Comparison of ENCODE assay signal across 15 cellular contexts in the genomic region with DNA sequence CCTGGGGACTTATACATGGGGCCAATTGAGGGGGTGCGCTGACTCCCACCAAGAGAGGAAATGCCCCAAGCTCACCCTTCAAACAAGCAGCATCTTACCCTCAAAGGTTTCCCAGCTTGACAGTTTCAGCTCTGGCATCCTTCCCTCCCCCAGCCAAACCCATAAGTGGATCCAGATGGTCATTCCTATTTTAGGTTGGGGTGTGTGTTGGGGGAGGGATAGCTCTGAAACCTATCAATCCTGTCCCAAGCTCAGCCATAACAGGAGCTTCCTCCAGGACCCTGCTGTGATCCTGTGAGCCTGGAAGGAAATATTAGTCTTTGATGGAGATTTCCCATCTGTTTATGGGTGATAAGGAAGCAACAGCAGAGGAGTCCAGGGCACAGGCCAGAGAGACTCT. TPM values are rescaled to one million over a fixed set of nuclear protein-coding genes. Genes with fewer than 3 reads are reported as not detected.
A peak's percentile ranks its signal among the peaks of the same experiment; 100 is the strongest.
DNase-seq lines count a peak whose midpoint lies in the region; ATAC-seq and TF ChIP-seq lines count a peak whose summit lies in the region.
"Had no signal": no experiment of that assay in that cellular context is flagged by ENCODE, and none has a peak within 500 bp of the region (broad histone marks: within the 10 kb centered on the region; RNA-seq: fewer than 3 reads in every experiment).

No MANE protein-coding gene starts in this region.

- no peak overlapping the region for H3K56ac ChIP-seq in IMR-90 (ENCODE audit: extremely low read depth, insufficient read depth, low read length)

- H3K4me3 ChIP-seq in AG10803 (ENCODE audit: low read length) (no peak overlapping the region), IMR-90 (ENCODE audit: insufficient read depth, low read depth, low read length) (no peak overlapping the region), mesenchymal stem cell (ENCODE audit: insufficient read depth in 1 of 2, low read depth in 1 of 2, low read length in 2 of 2) (peak overlapping the region in 1 of 2 experiments; percentile 20), tibial nerve (no peak overlapping the region), upper lobe of right lung (no peak overlapping the region)
- H3K4me3 ChIP-seq: uterus had no signal

- H3K27me3 ChIP-seq in IMR-90 (ENCODE audit: control insufficient read depth, insufficient read depth, low read length) (no peaks in the 10 kb centered on the region), mesenchymal stem cell (ENCODE audit: control insufficient read depth in 1 of 2, insufficient read depth in 1 of 2, low read length in 2 of 2) (peaks cover 0 to 19% of the 10 kb centered on the region in 2 experiments), tibial nerve (no peaks in the 10 kb centered on the region), upper lobe of right lung (no peaks in the 10 kb centered on the region)
- H3K27me3 ChIP-seq: uterus had no signal

- TF ChIP-seq RAD21 in IMR-90 (IDR thresholded peaks at IDR 0.05; ENCODE audit: low read length) = no peak

- no peak overlapping the region for H3K4ac ChIP-seq in IMR-90 (ENCODE audit: low read depth, low read length)
- H3K4ac ChIP-seq in mesenchymal stem cell (ENCODE audit: low read depth in 1 of 2, low read length in 2 of 2) = no peak overlapping the region

- in situ Hi-C loops in IMR-90 (cut with MboI; ENCODE audit: low sequenced_read_pairs) = no loop called here

- CTCF ChIA-PET in IMR-90 (lab: Yijun Ruan, JAX) = interaction anchor here (0.6 kb wide), 1 partner anchor 24 kb away, joined by 3 read pairs; no protein-coding TSS in a partner anchor
- CTCF ChIA-PET in T-cell (lab: Charles Lee) = interaction anchor here (0.7 to 0.8 kb wide), 3 partner anchors 41 to 1393 kb away, joined by 3 to 10 read pairs (median 7); no protein-coding TSS in a partner anchor

- DNase-seq in AG10803 (ENCODE audit: low read depth) = peak; percentile 81
- peak; percentile 22 for DNase-seq in IMR-90
- no peak for DNase-seq in mesenchymal stem cell
- no peak for DNase-seq in tibial nerve (ENCODE audit: low spot score in 2 of 2)
- no peak for DNase-seq in Kasumi-1 (lab: John Stamatoyannopoulos, UW)
- DNase-seq in T-cell = no peak
- DNase-seq in upper lobe of right lung = no peak
- DNase-seq: activated CD4-positive, alpha-beta memory T cell treated with anti-CD3 and anti-CD28 coated beads for 36 hours; kidney glomerular epithelial cell; stimulated activated naive CD8-positive, alpha-beta T cell treated with anti-CD3 and anti-CD28 coated beads, Interleukin-15, Interleukin-2, amounts not matched to agents 100 U/mL and 50 U/mL, for 24 hours; uterus had no signal

- no peak overlapping the region for H2BK20ac ChIP-seq in IMR-90 (ENCODE audit: low read depth, low read length)

- H2BK120ac ChIP-seq in IMR-90 (ENCODE audit: low read depth, low read length) = no peak overlapping the region
- H2BK120ac ChIP-seq in mesenchymal stem cell (ENCODE audit: low read depth, low read length) = no peak overlapping the region

- no TSS peak for BruUV-seq in IMR-90 (replicated peaks; lab: Mats Ljungman, UMichigan)

- peak overlapping the region in 1 of 2 experiments; percentile 60; a peak in 1 of 4 replicates for H4K8ac ChIP-seq in IMR-90 (ENCODE audit: low read depth in 2 of 2, low read length in 2 of 2)
- peak overlapping the region; percentile 45 for H4K8ac ChIP-seq in mesenchymal stem cell (ENCODE audit: low read length)

- H3K4me1 ChIP-seq in IMR-90 (ENCODE audit: control insufficient read depth, insufficient read depth, low read length) = peaks cover 4% of the 10 kb centered on the region
- peaks cover 3% of the 10 kb centered on the region for H3K4me1 ChIP-seq in mesenchymal stem cell (ENCODE audit: control insufficient read depth, insufficient read depth, low read depth, low read length)
- peaks cover 0 to 22% (median 10%) of the 10 kb centered on the region in 4 donors for H3K4me1 ChIP-seq in tibial nerve
- peaks cover 9% of the 10 kb centered on the region for H3K4me1 ChIP-seq in upper lobe of right lung
- H3K4me1 ChIP-seq: Caco-2 had no signal

- H3K9me3 ChIP-seq in IMR-90 (ENCODE audit: control insufficient read depth, insufficient read depth, low read length) (no peaks in the 10 kb centered on the region), mesenchymal stem cell (ENCODE audit: control insufficient read depth, low read length) (no peaks in the 10 kb centered on the region), tibial nerve (no peaks in the 10 kb centered on the region), upper lobe of right lung (no peaks in the 10 kb centered on the region)
- H3K9me3 ChIP-seq: Caco-2, uterus had no signal

- no peak overlapping the region for H2AK5ac ChIP-seq in IMR-90 (ENCODE audit: low read depth, low read length)
- no peak overlapping the region for H2AK5ac ChIP-seq in mesenchymal stem cell (ENCODE audit: low read length, severe bottlenecking)

- peaks cover 41% of the 10 kb centered on the region for H3K4me1 Mint-ChIP-seq in brain
- H3K4me1 Mint-ChIP-seq in T-cell = peaks cover 19 to 22% (median 20%) of the 10 kb centered on the region in 3 donors

- TF ChIP-seq CTCF in AG10803 (conservative IDR thresholded peaks at IDR 0.05; ENCODE audit: low read length) (no peak), IMR-90 (conservative IDR thresholded peaks at IDR 0.05; ENCODE audit: low read depth, low read length) (no peak), brain (conservative IDR thresholded peaks at IDR 0.05) (no peak), tibial nerve (IDR thresholded peaks at IDR 0.05) (no peak), upper lobe of right lung (IDR thresholded peaks at IDR 0.05) (no peak)

- H3K4me2 ChIP-seq in IMR-90 (ENCODE audit: low read depth, low read length) = no peak overlapping the region
- H3K4me2 ChIP-seq in mesenchymal stem cell (ENCODE audit: low read length, poor library complexity, severe bottlenecking) = no peak overlapping the region

- H3K27ac Mint-ChIP-seq in brain (peak overlapping the region; percentile 85 to 96 (median 94)), T-cell (no peak overlapping the region)
- H3K27ac Mint-ChIP-seq: activated CD4-positive, alpha-beta memory T cell treated with anti-CD3 and anti-CD28 coated beads for 36 hours had no signal

- H3K27ac ChIP-seq in IMR-90 (ENCODE audit: insufficient read depth, low read length) = no peak overlapping the region
- no peak overlapping the region for H3K27ac ChIP-seq in mesenchymal stem cell (ENCODE audit: low read length, poor library complexity, severe bottlenecking)
- H3K27ac ChIP-seq in tibial nerve = no peak overlapping the region
- H3K27ac ChIP-seq in upper lobe of right lung = no peak overlapping the region

- H4K20me1 ChIP-seq in IMR-90 (ENCODE audit: insufficient read depth, low read length) = no peaks in the 10 kb centered on the region

- H3K14ac ChIP-seq in IMR-90 (replicated peaks; ENCODE audit: low read depth, low read length) (no peak overlapping the region), mesenchymal stem cell (ENCODE audit: low read length in 2 of 2) (no peak overlapping the region)

- H3K36me3 Mint-ChIP-seq in brain (peaks cover 1% of the 10 kb centered on the region), T-cell (peaks cover under 1% of the 10 kb centered on the region)

- H2BK15ac ChIP-seq in IMR-90 (ENCODE audit: low read depth, low read length) (no peak overlapping the region), mesenchymal stem cell (ENCODE audit: low read depth, poor library complexity, severe bottlenecking) (no peak overlapping the region)

- no peak overlapping the region for H2BK12ac ChIP-seq in mesenchymal stem cell (ENCODE audit: low read length in 2 of 2)

- no CpG with 5 or more reads among the region's 1 CpG for WGBS in IMR-90 (ENCODE audit: extremely low coverage in 2 of 2, insufficient read length in 1 of 2), 2 experiments
- WGBS in mesenchymal stem cell = 80% methylated on average over 1 of the region's 1 CpG
- 50% methylated on average over 1 of the region's 1 CpG for WGBS in tibial nerve, 2 donors

- H4K5ac ChIP-seq in IMR-90 (ENCODE audit: low read depth, low read length) = no peak overlapping the region; the same call in 1 of the 2 replicates

- intact Hi-C loops in IMR-90 (cut with micrococcal nuclease) (no loop called here), upper lobe of right lung (cut with DNase I) (no loop called here)

- no peak overlapping the region for H3K18ac ChIP-seq in IMR-90 (ENCODE audit: low read depth, low read length)
- no peak overlapping the region for H3K18ac ChIP-seq in mesenchymal stem cell (ENCODE audit: low read depth in 1 of 2, low read length in 2 of 2)

- peak overlapping the region in 3 of 5 experiments; percentile 57 to 79 (median 60) for H3K4me3 Mint-ChIP-seq in brain
- no peak overlapping the region for H3K4me3 Mint-ChIP-seq in T-cell
- H3K4me3 Mint-ChIP-seq: activated CD4-positive, alpha-beta memory T cell treated with anti-CD3 and anti-CD28 coated beads for 36 hours had no signal

- TF ChIP-seq EP300 in tibial nerve (IDR thresholded peaks at IDR 0.05) = no peak

- H3K9ac ChIP-seq in IMR-90 (ENCODE audit: low read depth, low read length) (no peak overlapping the region), mesenchymal stem cell (ENCODE audit: low read length) (peak overlapping the region; percentile 10)

- peaks cover 4 to 15% of the 10 kb centered on the region in 2 experiments; a peak in 3 of 4 replicates for H3K79me1 ChIP-seq in IMR-90 (ENCODE audit: low read depth in 1 of 2, low read length in 2 of 2)
- no peaks in the 10 kb centered on the region for H3K79me1 ChIP-seq in mesenchymal stem cell (replicated peaks; ENCODE audit: low read length, poor library complexity, severe bottlenecking)

- ATAC-seq in IMR-90 (ENCODE audit: low read depth) (no peak), T-cell (replicated peaks in 1 of 4) (no peak), upper lobe of right lung (no peak)
- ATAC-seq: stimulated activated naive CD8-positive, alpha-beta T cell treated with anti-CD3 and anti-CD28 coated beads, Interleukin-15, Interleukin-2, amounts not matched to agents 100 U/mL and 50 U/mL, for 24 hours had no signal

- H3K27me3 Mint-ChIP-seq in brain = peaks cover 9% of the 10 kb centered on the region
- peaks cover 3 to 12% of the 10 kb centered on the region in 2 donors for H3K27me3 Mint-ChIP-seq in T-cell
- H3K27me3 Mint-ChIP-seq: activated CD4-positive, alpha-beta memory T cell treated with anti-CD3 and anti-CD28 coated beads for 36 hours had no signal

- dilution Hi-C loops in IMR-90 (cut with HindIII; ENCODE audit: low sequenced_read_pairs, unreplicated experiment) = no loop called here

- no peak overlapping the region for H3K23ac ChIP-seq in IMR-90 (ENCODE audit: low read depth, low read length)
- H3K23ac ChIP-seq in mesenchymal stem cell (ENCODE audit: low read length in 2 of 2) = no peak overlapping the region

- POLR2A ChIA-PET in IMR-90 (lab: Charles Lee; ENCODE audit: unreplicated experiment) (interaction anchor here (0.6 kb wide), 1 partner anchor 965 kb away, joined by 5 read pairs; no protein-coding TSS in a partner anchor), T-cell (lab: Charles Lee) (interaction anchor here in 1 of 2 donors (0.6 kb wide), 1 partner anchor 20 kb away, joined by 11 read pairs; no protein-coding TSS in a partner anchor)

- H4K91ac ChIP-seq in IMR-90 (ENCODE audit: insufficient read depth, low read depth, low read length) (no peak overlapping the region), mesenchymal stem cell (ENCODE audit: low read length) (no peak overlapping the region)

- no peak for TF ChIP-seq POLR2A in IMR-90 (IDR thresholded peaks at IDR 0.05; ENCODE audit: low read depth, low read length)
- TF ChIP-seq POLR2A in tibial nerve (IDR thresholded peaks at IDR 0.05) = no peak

- 0 out of 2 replicates have a peak, but pooled peaks cover 3% of the 10 kb centered on the region for H3K9me1 ChIP-seq in IMR-90 (ENCODE audit: insufficient read depth, low read length)

- H2BK5ac ChIP-seq in IMR-90 (ENCODE audit: low read depth, low read length, poor library complexity, severe bottlenecking) (no peak overlapping the region), mesenchymal stem cell (ENCODE audit: low read depth, low read length, poor library complexity, severe bottlenecking) (no peak overlapping the region)

- H3K9me3 Mint-ChIP-seq in brain (no peaks in the 10 kb centered on the region), T-cell (no peaks in the 10 kb centered on the region)
- H3K9me3 Mint-ChIP-seq: activated CD4-positive, alpha-beta memory T cell treated with anti-CD3 and anti-CD28 coated beads for 36 hours had no signal

- H2AFZ ChIP-seq in IMR-90 (replicated peaks; ENCODE audit: low read length, poor library complexity) (peak overlapping the region; percentile 64), mesenchymal stem cell (ENCODE audit: low read depth, low read length) (peak overlapping the region; percentile 3)

- H2AK9ac ChIP-seq in IMR-90 (replicated peaks; ENCODE audit: low read depth, low read length, poor library complexity) = no peak overlapping the region

- no peaks in the 10 kb centered on the region for H3K36me3 ChIP-seq in IMR-90 (ENCODE audit: control insufficient read depth, insufficient read depth, low read length)
- H3K36me3 ChIP-seq in mesenchymal stem cell (ENCODE audit: control insufficient read depth in 1 of 2, insufficient read depth in 2 of 2, low read depth in 1 of 2, low read length in 2 of 2) = no peaks in the 10 kb centered on the region
- no peaks in the 10 kb centered on the region for H3K36me3 ChIP-seq in tibial nerve
- H3K36me3 ChIP-seq in upper lobe of right lung = no peaks in the 10 kb centered on the region
- H3K36me3 ChIP-seq: uterus had no signal

RNA-seq across cellular contexts. Expression of a gene that starts 3.4 kb away (rescaled TPM):
- total RNA-seq in IMR-90 (2012; rRNA removed) = 19.9 and 21.7 TPM in 2 replicates
- polyA plus RNA-seq in IMR-90 (2012; rRNA removed) = 54.1 and 56.4 TPM in 2 replicates
- polyA plus RNA-seq in IMR-90 (2012; cell fraction: cytosol; rRNA removed) = 29.4 and 68.9 TPM in 2 replicates
- polyA plus RNA-seq in IMR-90 (2012; cell fraction: nucleus; rRNA removed; ENCODE audit: low replicate concordance) = 44.0 and 87.8 TPM in 2 replicates
- polyA plus RNA-seq in brain (ENCODE audit: insufficient read depth, low read depth, low replicate concordance) = 113 TPM
- 37.1 TPM for polyA plus RNA-seq in mesenchymal stem cell (2013, experiment 1 of 2)
- 36.1 TPM for polyA plus RNA-seq in mesenchymal stem cell (2013, experiment 2 of 2)
- 10 to 100 TPM; 21.4 to 35.4 (median 27.5) TPM for total RNA-seq in tibial nerve
- 10 to 100 TPM; 25.2 to 48.8 (median 43.7) TPM for total RNA-seq in T-cell
- 36.7 TPM for total RNA-seq in upper lobe of right lung

RNA-seq across cellular contexts. Expression of a gene that starts 23.2 kb away (rescaled TPM):
- 0.18 and 0.28 TPM in 2 replicates for total RNA-seq in IMR-90 (2012; rRNA removed)
- polyA plus RNA-seq in IMR-90 (2012; rRNA removed) = 1.0 and 1.3 TPM in 2 replicates
- polyA plus RNA-seq in IMR-90 (2012; cell fraction: cytosol; rRNA removed) = 0.24 and 1.0 TPM in 2 replicates
- polyA plus RNA-seq in IMR-90 (2012; cell fraction: nucleus; rRNA removed; ENCODE audit: low replicate concordance) = 9.3 and 16.4 TPM in 2 replicates
- 24.1 TPM for polyA plus RNA-seq in brain (ENCODE audit: insufficient read depth, low read depth, low replicate concordance)
- polyA plus RNA-seq in mesenchymal stem cell (2013, experiment 1 of 2) = 0.39 TPM
- polyA plus RNA-seq in mesenchymal stem cell (2013, experiment 2 of 2) = 0.59 TPM
- 1 to 10 TPM; 1.2 to 2.7 (median 1.7) TPM for total RNA-seq in tibial nerve
- 100 to 1,000 TPM; 169 to 240 (median 199) TPM for total RNA-seq in T-cell
- total RNA-seq in upper lobe of right lung = 30.6 TPM
- total RNA-seq: SK-MEL-5 had no signal

RNA-seq across cellular contexts. Expression of a gene that starts 48.2 kb away (rescaled TPM):
- 4.8 and 5.3 TPM in 2 replicates for total RNA-seq in IMR-90 (2012; rRNA removed)
- polyA plus RNA-seq in IMR-90 (2012; rRNA removed) = 15.9 and 17.3 TPM in 2 replicates
- polyA plus RNA-seq in IMR-90 (2012; cell fraction: cytosol; rRNA removed) = 6.7 and 10.6 TPM in 2 replicates
- polyA plus RNA-seq in IMR-90 (2012; cell fraction: nucleus; rRNA removed; ENCODE audit: low replicate concordance) = 53.8 and 151 TPM in 2 replicates
- polyA plus RNA-seq in brain (ENCODE audit: insufficient read depth, low read depth, low replicate concordance) = 6.9 TPM
- polyA plus RNA-seq in mesenchymal stem cell (2013, experiment 1 of 2) = 27.2 TPM
- polyA plus RNA-seq in mesenchymal stem cell (2013, experiment 2 of 2) = 28.1 TPM
- 100 to 1,000 TPM in 2 of 4 donors, 10 to 100 TPM in 2; 82.2 to 122 (median 101) TPM for total RNA-seq in tibial nerve
- total RNA-seq in T-cell = 10 to 100 TPM in 3 of 5 donors, 1 to 10 TPM in 2; 7.0 to 31.1 (median 12.8) TPM
- 144 TPM for total RNA-seq in upper lobe of right lung

RNA-seq across cellular contexts. Expression of a gene that starts 56.0 kb away (rescaled TPM):
- total RNA-seq in IMR-90 (2012; rRNA removed) (not detected in 2 replicates), tibial nerve (1 to 10 TPM in 3 of 4 donors, not detected in 1; 2.5 to 8.7 (median 3.7) TPM), T-cell (under 1 TPM in 3 of 5 donors, not detected in 2; 0.26 to 0.44 (median 0.38) TPM), upper lobe of right lung (826 TPM)
- polyA plus RNA-seq in IMR-90 (2012; rRNA removed) (not detected in 2 replicates), brain (ENCODE audit: insufficient read depth, low read depth, low replicate concordance) (1.4 TPM)
- not detected in 2 replicates for polyA plus RNA-seq in IMR-90 (2012; cell fraction: cytosol; rRNA removed)
- polyA plus RNA-seq in IMR-90 (2012; cell fraction: nucleus; rRNA removed; ENCODE audit: low replicate concordance) = not detected in 2 replicates
- not detected for polyA plus RNA-seq in mesenchymal stem cell (2013, experiment 1 of 2)
- not detected for polyA plus RNA-seq in mesenchymal stem cell (2013, experiment 2 of 2)
- total RNA-seq: activated CD4-positive, alpha-beta memory T cell treated with anti-CD3 and anti-CD28 coated beads for 36 hours; Caco-2; epithelial cell of proximal tubule; SK-MEL-5 had no signal

Comparison
In these comparisons a context has a peak if more than half of its experiments do, and no peak if none do; other contexts are left out.
1. DNase-seq: peak in AG10803 (single experiment) and IMR-90 (single experiment); none in mesenchymal stem cell (single experiment), tibial nerve (0 of 2), Kasumi-1 (0 of 2), T-cell (0 of 34) and upper lobe of right lung (single experiment).
2. H3K27ac Mint-ChIP-seq: peak in brain (5 of 5); none in T-cell (0 of 2).
3. H3K4me3 Mint-ChIP-seq: peak in brain (3 of 5); none in T-cell (0 of 3).